In the genomic region with DNA sequence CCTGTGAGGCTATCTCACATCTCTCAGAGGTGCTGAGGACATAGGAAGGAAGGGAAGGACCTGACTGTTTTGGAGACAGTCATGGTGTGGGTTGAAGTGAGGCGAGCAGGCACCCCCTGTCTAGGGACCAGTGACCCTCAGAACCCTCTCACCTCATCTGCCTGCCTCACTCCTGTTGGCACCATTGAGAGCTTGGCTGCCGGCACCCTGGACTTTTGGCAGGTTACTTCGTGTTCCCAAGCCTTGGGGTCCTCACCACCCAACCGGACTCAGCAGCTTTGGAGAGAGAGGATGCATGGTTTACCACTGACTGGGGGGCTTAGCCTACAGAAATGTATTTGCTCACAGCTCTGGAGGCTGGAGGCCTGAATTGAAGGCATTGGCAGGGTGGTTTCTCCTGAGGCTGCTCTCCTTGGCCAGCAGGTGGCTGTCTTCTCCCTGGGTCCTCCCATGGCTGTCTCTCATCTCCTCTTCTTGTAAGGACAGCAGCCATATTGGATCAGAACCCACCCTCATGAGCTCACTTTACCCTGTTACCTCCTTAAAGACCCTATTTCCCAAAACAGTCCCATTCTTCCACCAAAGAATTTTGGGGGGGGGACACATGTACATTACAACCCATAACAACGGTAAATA, we compare ENCODE assay signal across 9 cellular contexts.
DNase-seq lines count a peak whose midpoint lies in the region; ATAC-seq and TF ChIP-seq lines count a peak whose summit lies in the region.
"Had no signal": no experiment of that assay in that cellular context is flagged by ENCODE, and none has a peak within 500 bp of the region (broad histone marks: within the 10 kb centered on the region; RNA-seq: fewer than 3 reads in every experiment).

No MANE protein-coding gene starts in this region.

- H3K27me3 ChIP-seq in left ventricle myocardium inferior (ENCODE audit: low read depth) (peaks cover 15% of the 10 kb centered on the region), SK-N-SH (ENCODE audit: insufficient read depth) (no peaks in the 10 kb centered on the region)

- H3K79me2 ChIP-seq in SK-N-SH (ENCODE audit: insufficient read depth), result no peaks in the 10 kb centered on the region

- WGBS in SK-N-SH (ENCODE audit: low lambda C conversion rate), result 38% methylated on average over 5 of the region's 5 CpGs

- no peak overlapping the region for H3K4me2 ChIP-seq in SK-N-SH

- TF ChIP-seq CTCF in left ventricle myocardium inferior (IDR thresholded peaks at IDR 0.05; ENCODE audit: borderline replicate concordance) (peak; percentile 26), SK-N-SH (IDR thresholded peaks at IDR 0.05) (peak; percentile 55)

- H3K36me3 ChIP-seq in left ventricle myocardium inferior (no peaks in the 10 kb centered on the region), SK-N-SH (replicated peaks in 1 of 2; ENCODE audit: control insufficient read depth in 1 of 2, insufficient read depth in 2 of 2, low read length in 1 of 2) (no peaks in the 10 kb centered on the region)

- ATAC-seq in left ventricle myocardium superior, result no peak
- ATAC-seq in GM21619 (IDR thresholded peaks at IDR 0.05; ENCODE audit: unreplicated experiment), result peak; percentile 87

- no peak for TF ChIP-seq EP300 in SK-N-SH (IDR thresholded peaks at IDR 0.05; ENCODE audit: borderline replicate concordance in 1 of 2, low read depth in 1 of 2, low read length in 1 of 2)

- CTCF ChIA-PET in SK-N-SH (lab: Yijun Ruan, JAX), result interaction anchor here (0.8 to 1.8 kb wide), 7 partner anchors 11 to 104 kb away, joined by 3 to 10 read pairs (median 4); no protein-coding TSS in a partner anchor

- no peaks in the 10 kb centered on the region for H3F3A ChIP-seq in SK-N-SH (replicated peaks; ENCODE audit: insufficient read depth)

- no peak overlapping the region for H3K9ac ChIP-seq in SK-N-SH

- no peak overlapping the region for H3K27ac ChIP-seq in left ventricle myocardium inferior (replicated peaks)
- no peak overlapping the region for H3K27ac ChIP-seq in SK-N-SH (ENCODE audit: low read depth in 2 of 2, low read length in 1 of 2)
- H3K27ac ChIP-seq: epithelial cell of prostate had no signal

- H3K4me1 ChIP-seq in left ventricle myocardium inferior (no peaks in the 10 kb centered on the region), SK-N-SH (ENCODE audit: control insufficient read depth in 1 of 2, insufficient read depth in 2 of 2, low read depth in 1 of 2, low read length in 1 of 2) (peaks cover 0 to 2% of the 10 kb centered on the region in 2 experiments; a peak in 1 of 4 replicates)

- H4K20me1 ChIP-seq in SK-N-SH (ENCODE audit: insufficient read depth), result no peaks in the 10 kb centered on the region

- intact Hi-C loops in left ventricle myocardium inferior (cut with micrococcal nuclease), result no loop called here
- intact Hi-C loops in left ventricle myocardium superior (cut with micrococcal nuclease), result no loop called here

- H3K9me2 ChIP-seq in SK-N-SH, result no peaks in the 10 kb centered on the region

- peak; percentile 59 for TF ChIP-seq RAD21 in SK-N-SH (IDR thresholded peaks at IDR 0.05; ENCODE audit: low read length)

- H3K4me3 ChIP-seq in left ventricle myocardium inferior (no peak overlapping the region), SK-N-SH (ENCODE audit: low read depth in 2 of 2, low read length in 1 of 2) (no peak overlapping the region)

- H2AFZ ChIP-seq in SK-N-SH (ENCODE audit: low read depth), result no peak overlapping the region

- H3K9me3 ChIP-seq in left ventricle myocardium inferior (replicated peaks), result no peaks in the 10 kb centered on the region
- no peaks in the 10 kb centered on the region for H3K9me3 ChIP-seq in SK-N-SH

- POLR2A ChIA-PET in SK-N-SH (lab: Yijun Ruan, JAX), result no interaction called here

- DNase-seq in left ventricle myocardium inferior, result no peak
- DNase-seq in left ventricle myocardium superior, result no peak
- DNase-seq in HUDEP-2 (lab: John Stamatoyannopoulos, UW; ENCODE audit: unreplicated experiment in 76 of 76), result peak in 42 of 76 experiments; percentile 1 to 57 (median 17)
- peak; percentile 56 for DNase-seq in SK-N-SH
- peak; percentile 63 for DNase-seq in iPS-NIHi7 (ENCODE audit: extremely low spot score)
- DNase-seq in SHP77 treated with DMSO at 0.1 percent for 48 hours (lab: John Stamatoyannopoulos, UW), result no peak
- no peak for DNase-seq in ecto neural progenitor cell (ENCODE audit: low spot score)

TF ChIP-seq in SK-N-SH, 30 proteins besides CTCF, POLR2A, EP300 and RAD21:
- TF ChIP-seq, protein P1, sequence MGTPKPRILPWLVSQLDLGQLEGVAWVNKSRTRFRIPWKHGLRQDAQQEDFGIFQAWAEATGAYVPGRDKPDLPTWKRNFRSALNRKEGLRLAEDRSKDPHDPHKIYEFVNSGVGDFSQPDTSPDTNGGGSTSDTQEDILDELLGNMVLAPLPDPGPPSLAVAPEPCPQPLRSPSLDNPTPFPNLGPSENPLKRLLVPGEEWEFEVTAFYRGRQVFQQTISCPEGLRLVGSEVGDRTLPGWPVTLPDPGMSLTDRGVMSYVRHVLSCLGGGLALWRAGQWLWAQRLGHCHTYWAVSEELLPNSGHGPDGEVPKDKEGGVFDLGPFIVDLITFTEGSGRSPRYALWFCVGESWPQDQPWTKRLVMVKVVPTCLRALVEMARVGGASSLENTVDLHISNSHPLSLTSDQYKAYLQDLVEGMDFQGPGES (IDR thresholded peaks at IDR 0.05; ENCODE audit: low read depth, low read length), result no peak
- TF ChIP-seq GABPA (IDR thresholded peaks at IDR 0.05; ENCODE audit: low read depth) (no peak), JUND (IDR thresholded peaks at IDR 0.05) (no peak), SMC3 (IDR thresholded peaks at IDR 0.05; ENCODE audit: low read depth, low read length) (peak; percentile 14; the same call in 1 of the 2 replicates), SIN3A (IDR thresholded peaks at IDR 0.05; ENCODE audit: borderline replicate concordance, low read depth, low read length) (no peak), RFX5 (IDR thresholded peaks at IDR 0.05; ENCODE audit: low read length) (no peak), FOSL2 (IDR thresholded peaks at IDR 0.05; ENCODE audit: borderline replicate concordance, low read depth) (no peak), NRF1 (IDR thresholded peaks at IDR 0.05; ENCODE audit: low read depth, low read length) (no peak), FOXJ3 (CRISPR knock-in tag; IDR thresholded peaks at IDR 0.05) (no peak), GATA2 (CRISPR knock-in tag; IDR thresholded peaks at IDR 0.05) (no peak), YY1 (IDR thresholded peaks at IDR 0.05; ENCODE audit: low read depth) (peak; percentile 52; the same call in 1 of the 2 replicates), ELF1 (IDR thresholded peaks at IDR 0.05) (no peak), POLR2AphosphoS5 (IDR thresholded peaks at IDR 0.05; ENCODE audit: low read depth, low read length) (no peak)
- TF ChIP-seq, protein P2, sequence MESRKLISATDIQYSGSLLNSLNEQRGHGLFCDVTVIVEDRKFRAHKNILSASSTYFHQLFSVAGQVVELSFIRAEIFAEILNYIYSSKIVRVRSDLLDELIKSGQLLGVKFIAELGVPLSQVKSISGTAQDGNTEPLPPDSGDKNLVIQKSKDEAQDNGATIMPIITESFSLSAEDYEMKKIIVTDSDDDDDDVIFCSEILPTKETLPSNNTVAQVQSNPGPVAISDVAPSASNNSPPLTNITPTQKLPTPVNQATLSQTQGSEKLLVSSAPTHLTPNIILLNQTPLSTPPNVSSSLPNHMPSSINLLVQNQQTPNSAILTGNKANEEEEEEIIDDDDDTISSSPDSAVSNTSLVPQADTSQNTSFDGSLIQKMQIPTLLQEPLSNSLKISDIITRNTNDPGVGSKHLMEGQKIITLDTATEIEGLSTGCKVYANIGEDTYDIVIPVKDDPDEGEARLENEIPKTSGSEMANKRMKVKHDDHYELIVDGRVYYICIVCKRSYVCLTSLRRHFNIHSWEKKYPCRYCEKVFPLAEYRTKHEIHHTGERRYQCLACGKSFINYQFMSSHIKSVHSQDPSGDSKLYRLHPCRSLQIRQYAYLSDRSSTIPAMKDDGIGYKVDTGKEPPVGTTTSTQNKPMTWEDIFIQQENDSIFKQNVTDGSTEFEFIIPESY (IDR thresholded peaks at IDR 0.05; ENCODE audit: borderline replicate concordance, low read depth), result no peak

Comparison
In these comparisons a context has a peak if more than half of its experiments do, and no peak if none do; other contexts are left out.
1. DNase-seq: peak in HUDEP-2 (42 of 76), SK-N-SH (single experiment) and iPS-NIHi7 (single experiment); none in left ventricle myocardium inferior (single experiment), left ventricle myocardium superior (single experiment), SHP77 treated with DMSO at 0.1 percent for 48 hours (single experiment) and ecto neural progenitor cell (single experiment).